In the genomic region with DNA sequence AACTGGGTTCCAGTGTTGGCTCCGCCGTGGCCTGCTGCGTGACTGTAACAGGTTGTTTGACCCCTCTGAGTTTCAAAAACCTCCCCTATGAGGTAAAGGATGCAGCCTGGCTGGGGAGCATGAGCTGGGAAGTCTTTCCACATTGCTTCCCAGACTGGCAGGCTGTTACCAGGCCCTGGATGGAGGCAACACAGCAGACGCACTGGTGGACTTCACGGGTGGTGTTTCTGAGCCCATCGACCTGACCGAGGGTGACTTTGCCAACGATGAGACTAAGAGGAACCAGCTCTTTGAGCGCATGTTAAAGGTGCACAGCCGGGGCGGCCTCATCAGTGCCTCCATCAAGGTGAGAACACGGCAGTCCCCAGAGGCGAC, we compare ENCODE assay signal across 36 cellular contexts. TPM values are rescaled to one million over a fixed set of nuclear protein-coding genes. Genes with fewer than 3 reads are reported as not detected.
"Had no signal": no experiment of that assay in that cellular context is flagged by ENCODE, and none has a peak within 500 bp of the region (broad histone marks: within the 10 kb centered on the region; RNA-seq: fewer than 3 reads in every experiment).

No MANE protein-coding gene starts in this region.

- ATAC-seq: activated naive CD4-positive, alpha-beta T cell treated with anti-CD3 and anti-CD28 coated beads, Interleukin-2, amount 50 U/mL, for 72 hours; activated T-cell treated with anti-CD3 and anti-CD28 coated beads, Interleukin-2, amount 50 U/mL, for 4 hours; activated T-cell treated with anti-CD3 and anti-CD28 coated beads, Interleukin-2, amount 50 U/mL, for 72 hours; activated T-helper 17 cell treated with anti-CD3 and anti-CD28 coated beads, Interleukin-2, amount 50 U/mL, for 72 hours had no signal

- H3K4me3 Mint-ChIP-seq: activated CD4-positive, alpha-beta memory T cell treated with anti-CD3 and anti-CD28 coated beads for 36 hours; activated CD4-positive, alpha-beta T cell treated with anti-CD3 and anti-CD28 coated beads, Interleukin-2, amount 10 ng/mL, durations not matched to agents 24 days and 14 days; activated CD8-positive, alpha-beta T cell treated with anti-CD3 and anti-CD28 coated beads for 36 hours; activated naive CD4-positive, alpha-beta T cell treated with anti-CD3 and anti-CD28 coated beads for 36 hours; activated naive CD8-positive, alpha-beta T cell treated with anti-CD3 and anti-CD28 coated beads for 36 hours; activated T-cell treated with anti-CD3 and anti-CD28 coated beads, Interleukin-2, amount 50 U/mL, for 4 hours; activated T-cell treated with anti-CD3 and anti-CD28 coated beads, Interleukin-2, amount 50 U/mL, for 72 hours; activated T-helper 1 cell treated with anti-CD3 and anti-CD28 coated beads, Interleukin-12 subunit alpha, Interleukin-12 subunit beta, Interleukin-2, Interleukin-4 antibody, amounts not matched to agents 30 ng/mL and 10 ng/mL and 1 ng/mL, durations not matched to agents 14 hours and 24 hours and 36 hours; activated T-helper 17 cell treated with anti-CD3 and anti-CD28 coated beads, Interleukin-2, amount 50 U/mL, for 72 hours; T-helper 1 cell treated with Interleukin-12 subunit alpha and Interleukin-12 subunit beta and Interleukin-4 antibody, amounts not matched to agents 30 μg/mL and 1 μg/mL, for 36 hours; T-helper 2 cell treated with Interferon-gamma antibody and Interleukin-4, amounts not matched to agents 5 μg/mL and 100 μg/mL, for 36 hours had no signal

- H3K4me1 ChIP-seq: body of pancreas, breast epithelium had no signal

- H3K9me3 Mint-ChIP-seq: activated CD4-positive, alpha-beta memory T cell treated with anti-CD3 and anti-CD28 coated beads for 36 hours; activated CD4-positive, alpha-beta T cell treated with anti-CD3 and anti-CD28 coated beads, Interleukin-2, amount 10 ng/mL, durations not matched to agents 24 days and 14 days; activated CD8-positive, alpha-beta T cell treated with anti-CD3 and anti-CD28 coated beads for 36 hours; activated naive CD4-positive, alpha-beta T cell treated with anti-CD3 and anti-CD28 coated beads for 36 hours; activated naive CD4-positive, alpha-beta T cell treated with anti-CD3 and anti-CD28 coated beads, Interleukin-2, amount 50 U/mL, for 72 hours; activated naive CD8-positive, alpha-beta T cell treated with anti-CD3 and anti-CD28 coated beads for 36 hours; activated T-cell treated with anti-CD3 and anti-CD28 coated beads, Interleukin-2, amount 50 U/mL, for 4 hours; activated T-cell treated with anti-CD3 and anti-CD28 coated beads, Interleukin-2, amount 50 U/mL, for 72 hours; activated T-helper 1 cell treated with anti-CD3 and anti-CD28 coated beads, Interleukin-12 subunit alpha, Interleukin-12 subunit beta, Interleukin-2, Interleukin-4 antibody, amounts not matched to agents 30 ng/mL and 10 ng/mL and 1 ng/mL, durations not matched to agents 14 hours and 24 hours and 36 hours; activated T-helper 17 cell treated with anti-CD3 and anti-CD28 coated beads, Interleukin-2, amount 50 U/mL, for 72 hours; T-helper 1 cell treated with Interleukin-12 subunit alpha and Interleukin-12 subunit beta and Interleukin-4 antibody, amounts not matched to agents 30 μg/mL and 1 μg/mL, for 36 hours; T-helper 2 cell treated with Interferon-gamma antibody and Interleukin-4, amounts not matched to agents 5 μg/mL and 100 μg/mL, for 36 hours had no signal

- H3K36me3 Mint-ChIP-seq: activated CD4-positive, alpha-beta memory T cell treated with anti-CD3 and anti-CD28 coated beads for 36 hours; activated naive CD4-positive, alpha-beta T cell treated with anti-CD3 and anti-CD28 coated beads, Interleukin-2, amount 50 U/mL, for 72 hours; activated naive CD8-positive, alpha-beta T cell treated with anti-CD3 and anti-CD28 coated beads for 36 hours had no signal

- H3K4me3 ChIP-seq: adrenal gland, body of pancreas, breast epithelium had no signal

- DNase-seq: activated CD4-positive, alpha-beta T cell treated with anti-CD3 and anti-CD28 coated beads for 4 hours; activated CD4-positive, alpha-beta T cell treated with anti-CD3 and anti-CD28 coated beads, Interleukin-2, amount 50 U/mL, for 1 hour; activated CD4-positive, alpha-beta T cell treated with anti-CD3 and anti-CD28 coated beads, Interleukin-2, amount 50 U/mL, for 4 hours; activated CD4-positive, CD25-positive, alpha-beta regulatory T cell; activated CD4-positive, CD25-positive, alpha-beta regulatory T cell treated with anti-CD3 and anti-CD28 coated beads, Interleukin-2, amount 50 U/mL, for 72 hours; activated CD8-positive, alpha-beta memory T cell treated with anti-CD3 and anti-CD28 coated beads, Interleukin-2, amount 50 U/mL, for 4 hours; activated effector memory CD4-positive, alpha-beta T cell treated with anti-CD3 and anti-CD28 coated beads, Interleukin-2, amount 50 U/mL, for 16 hours; activated gamma-delta T cell treated with Interleukin-2 at 50 U/mL for 16 hours; activated naive CD4-positive, alpha-beta T cell treated with anti-CD3 and anti-CD28 coated beads, Interleukin-2, amount 50 U/mL, for 16 hours; activated T-cell treated with anti-CD3 and anti-CD28 coated beads for 4 hours; activated T-cell treated with anti-CD3 and anti-CD28 coated beads, Interleukin-2, amount 50 U/mL, for 1 hour; activated T-cell treated with anti-CD3 and anti-CD28 coated beads, Interleukin-2, amount 50 U/mL, for 4 hours; amniotic stem cell; brain microvascular endothelial cell; central memory CD4-positive, alpha-beta T cell; T-helper 1 cell; T-helper 2 cell; T-helper 9 cell had no signal

- H3K9me3 ChIP-seq: adrenal gland, body of pancreas, breast epithelium had no signal

- H3K27me3 ChIP-seq: adrenal gland, body of pancreas, brain microvascular endothelial cell, breast epithelium had no signal

- H3K27ac ChIP-seq: adrenal gland, body of pancreas, brain microvascular endothelial cell, breast epithelium, VCaP had no signal

- H3K27ac Mint-ChIP-seq: activated CD4-positive, alpha-beta memory T cell treated with anti-CD3 and anti-CD28 coated beads for 36 hours; activated CD4-positive, alpha-beta T cell treated with anti-CD3 and anti-CD28 coated beads, Interleukin-2, amount 10 ng/mL, durations not matched to agents 24 days and 14 days; activated CD8-positive, alpha-beta T cell treated with anti-CD3 and anti-CD28 coated beads for 36 hours; activated T-cell treated with anti-CD3 and anti-CD28 coated beads, Interleukin-2, amount 50 U/mL, for 72 hours; activated T-helper 1 cell treated with anti-CD3 and anti-CD28 coated beads, Interleukin-12 subunit alpha, Interleukin-12 subunit beta, Interleukin-2, Interleukin-4 antibody, amounts not matched to agents 30 ng/mL and 10 ng/mL and 1 ng/mL, durations not matched to agents 14 hours and 24 hours and 36 hours; activated T-helper 17 cell treated with anti-CD3 and anti-CD28 coated beads, Interleukin-2, amount 50 U/mL, for 72 hours; T-helper 1 cell treated with Interleukin-12 subunit alpha and Interleukin-12 subunit beta and Interleukin-4 antibody, amounts not matched to agents 30 μg/mL and 1 μg/mL, for 36 hours had no signal

- H3K27me3 Mint-ChIP-seq: activated CD4-positive, alpha-beta memory T cell treated with anti-CD3 and anti-CD28 coated beads for 36 hours; activated CD8-positive, alpha-beta T cell treated with anti-CD3 and anti-CD28 coated beads for 36 hours; activated naive CD8-positive, alpha-beta T cell treated with anti-CD3 and anti-CD28 coated beads for 36 hours; activated T-helper 17 cell treated with anti-CD3 and anti-CD28 coated beads, Interleukin-2, amount 50 U/mL, for 72 hours had no signal

- H3K36me3 ChIP-seq: adrenal gland, breast epithelium had no signal

- H3K4me1 Mint-ChIP-seq: activated T-helper 17 cell treated with anti-CD3 and anti-CD28 coated beads, Interleukin-2, amount 50 U/mL, for 72 hours had no signal

RNA-seq across cellular contexts. Expression of gene OMP, which starts 11.4 kb away (rescaled TPM):
- total RNA-seq: activated CD4-positive, alpha-beta memory T cell treated with anti-CD3 and anti-CD28 coated beads for 36 hours; activated CD4-positive, alpha-beta T cell treated with anti-CD3 and anti-CD28 coated beads, Interleukin-2, amount 10 ng/mL, durations not matched to agents 24 days and 14 days; activated CD8-positive, alpha-beta memory T cell treated with anti-CD3 and anti-CD28 coated beads for 36 hours; activated CD8-positive, alpha-beta T cell treated with anti-CD3 and anti-CD28 coated beads for 36 hours; activated naive CD4-positive, alpha-beta T cell treated with anti-CD3 and anti-CD28 coated beads for 36 hours; activated naive CD4-positive, alpha-beta T cell treated with anti-CD3 and anti-CD28 coated beads, Interleukin-2, amount 50 U/mL, for 72 hours; activated naive CD8-positive, alpha-beta T cell treated with anti-CD3 and anti-CD28 coated beads for 36 hours; activated T-cell treated with anti-CD3 and anti-CD28 coated beads, Interleukin-2, amount 50 U/mL, for 4 hours; activated T-cell treated with anti-CD3 and anti-CD28 coated beads, Interleukin-2, amount 50 U/mL, for 72 hours; activated T-helper 1 cell treated with anti-CD3 and anti-CD28 coated beads, Interleukin-12 subunit alpha, Interleukin-12 subunit beta, Interleukin-2, Interleukin-4 antibody, amounts not matched to agents 30 ng/mL and 10 ng/mL and 1 ng/mL, durations not matched to agents 14 hours and 24 hours and 36 hours; activated T-helper 17 cell treated with anti-CD3 and anti-CD28 coated beads, Interleukin-2, amount 50 U/mL, for 72 hours; body of pancreas; breast epithelium; cardiac septum had no signal
- polyA plus RNA-seq: aorta had no signal

RNA-seq across cellular contexts. Expression of gene MYO7A, which starts 14.0 kb away (rescaled TPM):
- total RNA-seq: activated naive CD4-positive, alpha-beta T cell treated with anti-CD3 and anti-CD28 coated beads for 36 hours had no signal
